ENCODE assay signal across 11 cellular contexts in genomic region chr16:66986559-66986958, GRCh38. TPM values are rescaled to one million over a fixed set of nuclear protein-coding genes. Genes with fewer than 3 reads are reported as not detected.
DNase-seq lines count a peak whose midpoint lies in the region; ATAC-seq and TF ChIP-seq lines count a peak whose summit lies in the region.
"Had no signal": no experiment of that assay in that cellular context is flagged by ENCODE, and none has a peak within 500 bp of the region (broad histone marks: within the 10 kb centered on the region; RNA-seq: fewer than 3 reads in every experiment).

No MANE protein-coding gene starts in this region.

- peak overlapping the region; percentile 75 for H3K27ac Mint-ChIP-seq in activated CD8-positive, alpha-beta T cell treated with anti-CD3 and anti-CD28 coated beads, Interleukin-2, amount 10 ng/mL, durations not matched to agents 7 days and 5 days
- H3K27ac Mint-ChIP-seq in progenitor cell of endocrine pancreas: no peak overlapping the region

- peaks cover 17% of the 10 kb centered on the region for H3K36me3 Mint-ChIP-seq in activated CD8-positive, alpha-beta T cell treated with anti-CD3 and anti-CD28 coated beads, Interleukin-2, amount 10 ng/mL, durations not matched to agents 7 days and 5 days (ENCODE audit: low read depth)
- no peaks in the 10 kb centered on the region for H3K36me3 Mint-ChIP-seq in progenitor cell of endocrine pancreas (ENCODE audit: insufficient read depth)

- H3K4me1 Mint-ChIP-seq in activated CD8-positive, alpha-beta T cell treated with anti-CD3 and anti-CD28 coated beads, Interleukin-2, amount 10 ng/mL, durations not matched to agents 7 days and 5 days (ENCODE audit: low read depth): peaks cover 61% of the 10 kb centered on the region
- H3K4me1 Mint-ChIP-seq in progenitor cell of endocrine pancreas (ENCODE audit: low read depth): no peaks in the 10 kb centered on the region

- POLR2A ChIA-PET in activated CD8-positive, alpha-beta T cell treated with anti-CD3 and anti-CD28 coated beads, Interleukin-2, amount 10 ng/mL, durations not matched to agents 7 days and 5 days (lab: Charles Lee): no interaction called here

- no peaks in the 10 kb centered on the region for H3K27me3 Mint-ChIP-seq in activated CD8-positive, alpha-beta T cell treated with anti-CD3 and anti-CD28 coated beads, Interleukin-2, amount 10 ng/mL, durations not matched to agents 7 days and 5 days (ENCODE audit: low read depth)
- H3K27me3 Mint-ChIP-seq in progenitor cell of endocrine pancreas: peaks cover 10% of the 10 kb centered on the region

- H3K9me3 Mint-ChIP-seq in activated CD8-positive, alpha-beta T cell treated with anti-CD3 and anti-CD28 coated beads, Interleukin-2, amount 10 ng/mL, durations not matched to agents 7 days and 5 days (ENCODE audit: insufficient read depth): no peaks in the 10 kb centered on the region
- no peaks in the 10 kb centered on the region for H3K9me3 Mint-ChIP-seq in progenitor cell of endocrine pancreas (ENCODE audit: low read depth)

- TF ChIP-seq CTCF in progenitor cell of endocrine pancreas (IDR thresholded peaks at IDR 0.05; ENCODE audit: unreplicated experiment): no peak

- ATAC-seq in activated CD8-positive, alpha-beta T cell treated with anti-CD3 and anti-CD28 coated beads, Interleukin-2, amount 10 ng/mL, durations not matched to agents 7 days and 5 days: no peak
- ATAC-seq: Panc1, right cardiac atrium had no signal

- H3K4me3 Mint-ChIP-seq in activated CD8-positive, alpha-beta T cell treated with anti-CD3 and anti-CD28 coated beads, Interleukin-2, amount 10 ng/mL, durations not matched to agents 7 days and 5 days: no peak overlapping the region
- H3K4me3 Mint-ChIP-seq in progenitor cell of endocrine pancreas (ENCODE audit: low read depth): no peak overlapping the region

- CTCF ChIA-PET in activated CD8-positive, alpha-beta T cell treated with anti-CD3 and anti-CD28 coated beads, Interleukin-2, amount 10 ng/mL, durations not matched to agents 7 days and 5 days (lab: Charles Lee): interaction anchor here (1.0 to 2.1 kb wide), 6 partner anchors 9 to 164 kb away, joined by 3 to 13 read pairs (median 4); partner anchors contain the start of gene B3GNT9

- no peak for DNase-seq in activated CD8-positive, alpha-beta T cell treated with anti-CD3 and anti-CD28 coated beads, Interleukin-2, amount 10 ng/mL, durations not matched to agents 7 days and 5 days
- DNase-seq in progenitor cell of endocrine pancreas (ENCODE audit: low spot score, unreplicated experiment): no peak
- DNase-seq: brain microvascular endothelial cell, HCEC 1CT, kidney glomerular epithelial cell, NCI-H1092, NCI-H446, testis had no signal

RNA-seq across cellular contexts. Expression of gene CES4A, which starts 1.8 kb away (rescaled TPM):
- 10 to 100 TPM; 10.5 to 12.0 TPM for total RNA-seq in activated CD8-positive, alpha-beta T cell treated with anti-CD3 and anti-CD28 coated beads, Interleukin-2, amount 10 ng/mL, durations not matched to agents 7 days and 5 days
- 4.6 and 5.2 TPM in 2 replicates for total RNA-seq in progenitor cell of endocrine pancreas
- total RNA-seq: Daoy had no signal

RNA-seq across cellular contexts. Expression of gene CES3, which starts 25.5 kb away (rescaled TPM):
- 1 to 10 TPM; 2.4 to 4.3 TPM for total RNA-seq in activated CD8-positive, alpha-beta T cell treated with anti-CD3 and anti-CD28 coated beads, Interleukin-2, amount 10 ng/mL, durations not matched to agents 7 days and 5 days
- 2.7 and 4.8 TPM in 2 replicates for total RNA-seq in progenitor cell of endocrine pancreas

RNA-seq across cellular contexts. Expression of gene CBFB, which starts 42.4 kb away (rescaled TPM):
- 100 to 1,000 TPM; 235 to 241 TPM for total RNA-seq in activated CD8-positive, alpha-beta T cell treated with anti-CD3 and anti-CD28 coated beads, Interleukin-2, amount 10 ng/mL, durations not matched to agents 7 days and 5 days
- 86.6 and 87.3 TPM in 2 replicates for total RNA-seq in progenitor cell of endocrine pancreas

RNA-seq across cellular contexts. Expression of gene CES2, which starts 51.2 kb away (rescaled TPM):
- 10 to 100 TPM; 29.7 to 34.0 TPM for total RNA-seq in activated CD8-positive, alpha-beta T cell treated with anti-CD3 and anti-CD28 coated beads, Interleukin-2, amount 10 ng/mL, durations not matched to agents 7 days and 5 days
- 39.2 and 43.9 TPM in 2 replicates for total RNA-seq in progenitor cell of endocrine pancreas

RNA-seq across cellular contexts. Expression of gene CIAO2B, which starts 52.4 kb away (rescaled TPM):
- total RNA-seq in activated CD8-positive, alpha-beta T cell treated with anti-CD3 and anti-CD28 coated beads, Interleukin-2, amount 10 ng/mL, durations not matched to agents 7 days and 5 days: 100 to 1,000 TPM; 115 to 126 TPM
- total RNA-seq in progenitor cell of endocrine pancreas: 58.1 and 59.9 TPM in 2 replicates
